Comparison of ENCODE assay signal across 24 cellular contexts in genomic region chr6:160297310-160297709, GRCh38. TPM values are rescaled to one million over a fixed set of nuclear protein-coding genes. Genes with fewer than 3 reads are reported as not detected.
A peak's percentile ranks its signal among the peaks of the same experiment; 100 is the strongest.
DNase-seq lines count a peak whose midpoint lies in the region; ATAC-seq, FAIRE-seq and TF ChIP-seq lines count a peak whose summit lies in the region.
"Had no signal": no experiment of that assay in that cellular context is flagged by ENCODE, and none has a peak within 500 bp of the region (broad histone marks: within the 10 kb centered on the region; RNA-seq: fewer than 3 reads in every experiment).

No MANE protein-coding gene starts in this region.

- DNase-seq in DMS53 (lab: John Stamatoyannopoulos, UW) (peak; percentile 17), DMS53 treated with DMSO at 0.1 percent for 48 hours (lab: John Stamatoyannopoulos, UW; ENCODE audit: unreplicated experiment) (no peak), WTC11 (ENCODE audit: low spot score) (peak; percentile 54), iPS-NIHi11 (ENCODE audit: low spot score) (peak; percentile 54), small intestine (peak; percentile 63)
- no peak for DNase-seq in activated CD8-positive, alpha-beta memory T cell treated with anti-CD3 and anti-CD28 coated beads, Interleukin-2, amount 50 U/mL, for 48 hours
- no peak for DNase-seq in CD4-positive, alpha-beta T cell
- DNase-seq: activated CD4-positive, alpha-beta T cell treated with anti-CD3 and anti-CD28 coated beads for 4 hours; activated CD8-positive, alpha-beta memory T cell treated with anti-CD3 and anti-CD28 coated beads, Interleukin-2, amount 50 U/mL, for 4 hours; activated naive CD4-positive, alpha-beta T cell; DMS153; foreskin melanocyte; midbrain; NCI-H2081 treated with DMSO at 0.1 percent for 48 hours; NCI-H526; retina; stimulated activated CD4-positive, alpha-beta T cell treated with anti-CD3 and anti-CD28 coated beads, Interleukin-15, amount 100 ng/mL, for 24 hours; stimulated activated naive CD8-positive, alpha-beta T cell treated with anti-CD3 and anti-CD28 coated beads, Interleukin-15, Interleukin-2, amounts not matched to agents 100 U/mL and 50 U/mL, for 24 hours; upper lobe of left lung had no signal

- CTCF ChIA-PET in WTC11 (lab: Charles Lee): interaction anchor here (0.6 to 2.7 kb wide), 14 partner anchors 12 to 215 kb away, joined by 3 to 49 read pairs (median 4); no protein-coding TSS in a partner anchor
- CTCF ChIA-PET in CD4-positive, alpha-beta T cell (lab: Charles Lee): no interaction called here

- H3K4me1 ChIP-seq in small intestine (ENCODE audit: control insufficient read depth in 2 of 2, insufficient read depth in 1 of 2, low read depth in 1 of 2, low read length in 1 of 2): peaks cover 0 to 10% of the 10 kb centered on the region in 2 donors
- H3K4me1 ChIP-seq: upper lobe of left lung had no signal

- POLR2A ChIA-PET in WTC11 (lab: Charles Lee): no interaction called here
- POLR2A ChIA-PET in CD4-positive, alpha-beta T cell (lab: Charles Lee): no interaction called here

- H3K9me3 ChIP-seq in small intestine (ENCODE audit: control insufficient read depth, low read depth): no peaks in the 10 kb centered on the region
- no peaks in the 10 kb centered on the region for H3K9me3 ChIP-seq in CD4-positive, alpha-beta T cell (ENCODE audit: control insufficient read depth, low read length)
- H3K9me3 ChIP-seq: upper lobe of left lung had no signal

- peaks cover 14% of the 10 kb centered on the region for H3K9me3 Mint-ChIP-seq in WTC11
- no peaks in the 10 kb centered on the region for H3K9me3 Mint-ChIP-seq in CD4-positive, alpha-beta T cell

- ATAC-seq in WTC11 (peak; percentile 85), HG03135 (IDR thresholded peaks at IDR 0.05; ENCODE audit: unreplicated experiment) (no peak)
- ATAC-seq in CD4-positive, alpha-beta T cell (ENCODE audit: poor library complexity): no peak
- ATAC-seq: SK-N-SH treated with all-trans-retinoic acid at 6 μM for 48 hours; stimulated activated naive CD8-positive, alpha-beta T cell treated with anti-CD3 and anti-CD28 coated beads, Interleukin-15, Interleukin-2, amounts not matched to agents 100 U/mL and 50 U/mL, for 24 hours had no signal

- no peaks in the 10 kb centered on the region for H3K27me3 ChIP-seq in small intestine (ENCODE audit: control insufficient read depth in 2 of 2, insufficient read depth in 2 of 2, low read length in 2 of 2)
- H3K27me3 ChIP-seq in CD4-positive, alpha-beta T cell (ENCODE audit: control insufficient read depth, insufficient read depth, low read length): no peaks in the 10 kb centered on the region
- H3K27me3 ChIP-seq: BLaER1 treated with 17β-estradiol and CSF1 and Interleukin-3, amounts not matched to agents 10 nM and 100 nM; upper lobe of left lung had no signal

- no peak overlapping the region for H3K4me3 Mint-ChIP-seq in WTC11
- no peak overlapping the region for H3K4me3 Mint-ChIP-seq in CD4-positive, alpha-beta T cell

- no peaks in the 10 kb centered on the region; the same call in 1 of the 2 replicates for H3K27me3 Mint-ChIP-seq in WTC11 (ENCODE audit: low read depth)
- H3K27me3 Mint-ChIP-seq in CD4-positive, alpha-beta T cell: peaks cover 23% of the 10 kb centered on the region

- H3K36me3 Mint-ChIP-seq in WTC11: peaks cover 2% of the 10 kb centered on the region
- H3K36me3 Mint-ChIP-seq in CD4-positive, alpha-beta T cell (ENCODE audit: low read depth): no peaks in the 10 kb centered on the region

- TF ChIP-seq CTCF in WTC11 (IDR thresholded peaks at IDR 0.05): no peak
- TF ChIP-seq CTCF in CD4-positive, alpha-beta T cell (IDR thresholded peaks at IDR 0.05): no peak

- H3K36me3 ChIP-seq in small intestine (ENCODE audit: control insufficient read depth in 2 of 2, insufficient read depth in 2 of 2, low read length in 2 of 2): no peaks in the 10 kb centered on the region
- H3K36me3 ChIP-seq: BLaER1 treated with 17β-estradiol and CSF1 and Interleukin-3, amounts not matched to agents 10 nM and 100 nM; upper lobe of left lung had no signal

- intact Hi-C loops in CD4-positive, alpha-beta T cell (cut with DNase I, micrococcal nuclease): no loop called here

- no peak overlapping the region for H3K27ac ChIP-seq in small intestine (ENCODE audit: low read depth in 1 of 2, low read length in 1 of 2)
- H3K27ac ChIP-seq in CD4-positive, alpha-beta T cell (ENCODE audit: low read depth, low read length): no peak overlapping the region
- H3K27ac ChIP-seq: 22Rv1; BLaER1 treated with 17β-estradiol and CSF1 and Interleukin-3, amounts not matched to agents 10 nM and 100 nM; upper lobe of left lung had no signal

- WGBS in small intestine, 3 donors: 52 to 69% (median 53%) methylated on average over 6 of the region's 6 CpGs

- peaks cover 31% of the 10 kb centered on the region for H3K4me1 Mint-ChIP-seq in WTC11
- no peaks in the 10 kb centered on the region for H3K4me1 Mint-ChIP-seq in CD4-positive, alpha-beta T cell (ENCODE audit: low read depth)

- H3K4me3 ChIP-seq in small intestine (ENCODE audit: low read depth in 1 of 2, low read length in 2 of 2): no peak overlapping the region
- H3K4me3 ChIP-seq: BLaER1 treated with 17β-estradiol and CSF1 and Interleukin-3, amounts not matched to agents 10 nM and 100 nM; upper lobe of left lung had no signal

- H3K27ac Mint-ChIP-seq in WTC11: no peak overlapping the region
- no peak overlapping the region for H3K27ac Mint-ChIP-seq in CD4-positive, alpha-beta T cell

- no peak for FAIRE-seq in small intestine (lab: Jason Lieb, UNC)
- FAIRE-seq: GM19239 had no signal

TF ChIP-seq in WTC11, 78 proteins besides CTCF, POLR2A, EP300 and RAD21:
- no peak for TF ChIP-seq FOXP1 (CRISPR knock-in tag; IDR thresholded peaks at IDR 0.05; ENCODE audit: borderline replicate concordance)
- TF ChIP-seq PRDM15 (CRISPR knock-in tag; IDR thresholded peaks at IDR 0.05): peak; percentile 80

RNA-seq across cellular contexts. Expression of gene SLC22A2, which starts 38.7 kb away (rescaled TPM):
- 0.44 to 0.96 TPM (median 0.78 TPM) in 3 replicates for total RNA-seq in WTC11 (2021)
- not detected for polyA plus RNA-seq in small intestine
- not detected for total RNA-seq in CD4-positive, alpha-beta T cell
- total RNA-seq: upper lobe of left lung had no signal

RNA-seq across cellular contexts. Expression of gene SLC22A3, which starts 50.9 kb away (rescaled TPM):
- total RNA-seq in WTC11 (2021): 2.2 to 4.1 TPM (median 2.4 TPM) in 3 replicates
- 1 to 10 TPM in 2 of 3 donors, under 1 TPM in 1; 0.67 to 5.6 (median 3.8) TPM for polyA plus RNA-seq in small intestine
- total RNA-seq in CD4-positive, alpha-beta T cell: not detected

Comparison
In these comparisons a context has a peak if more than half of its experiments do, and no peak if none do; other contexts are left out.
1. DNase-seq: peak in DMS53 (single experiment), WTC11 (single experiment), iPS-NIHi11 (single experiment) and small intestine (single experiment); none in DMS53 treated with DMSO at 0.1 percent for 48 hours (single experiment), activated CD8-positive, alpha-beta memory T cell treated with anti-CD3 and anti-CD28 coated beads, Interleukin-2, amount 50 U/mL, for 48 hours (single experiment) and CD4-positive, alpha-beta T cell (0 of 10).